ENCODE assay signal across 19 cellular contexts in genomic region chr18:6776193-6776592, GRCh38. TPM values are rescaled to one million over a fixed set of nuclear protein-coding genes. Genes with fewer than 3 reads are reported as not detected.
DNase-seq lines count a peak whose midpoint lies in the region; ATAC-seq and TF ChIP-seq lines count a peak whose summit lies in the region.
"Had no signal": no experiment of that assay in that cellular context is flagged by ENCODE, and none has a peak within 500 bp of the region (broad histone marks: within the 10 kb centered on the region; RNA-seq: fewer than 3 reads in every experiment).

No MANE protein-coding gene starts in this region.

- no CpG with 5 or more reads among the region's 7 CpGs for WGBS in neuronal stem cell (ENCODE audit: extremely low coverage in 2 of 2, insufficient read length in 2 of 2, insufficient replicate concordance in 1 of 2), 2 donors
- WGBS in gastroesophageal sphincter (ENCODE audit: low coverage in 1 of 2), 2 donors, result 27 to 38% methylated on average over 5 to 7 of the region's 7 CpGs

- no peak overlapping the region for H3K4ac ChIP-seq in neuronal stem cell (ENCODE audit: low read length)

- no peak overlapping the region for H3K4me2 ChIP-seq in neuronal stem cell (ENCODE audit: insufficient read depth, low read length, poor library complexity, severe bottlenecking)

- no peak overlapping the region for H4K91ac ChIP-seq in neuronal stem cell (ENCODE audit: low read depth, low read length, poor library complexity)

- H3K4me1 ChIP-seq in neuronal stem cell (ENCODE audit: control insufficient read depth in 2 of 2, insufficient read depth in 1 of 2, low read depth in 1 of 2, low read length in 2 of 2), result peaks cover 9 to 11% of the 10 kb centered on the region in 2 donors
- peaks cover 0 to 3% (median 0%) of the 10 kb centered on the region in 3 donors for H3K4me1 ChIP-seq in gastroesophageal sphincter
- H3K4me1 ChIP-seq: HAP-1 had no signal

- TF ChIP-seq CTCF in AG04450 (IDR thresholded peaks at IDR 0.05; ENCODE audit: low read depth, low read length) (no peak), HFF-Myc (IDR thresholded peaks at IDR 0.05; ENCODE audit: low read depth, low read length, missing control alignments) (no peak), gastroesophageal sphincter (IDR thresholded peaks at IDR 0.05) (no peak)

- no peak overlapping the region for H2BK120ac ChIP-seq in neuronal stem cell (ENCODE audit: low read depth, low read length)

- ATAC-seq in gastroesophageal sphincter, result no peak
- no peak for ATAC-seq in GM21619 (IDR thresholded peaks at IDR 0.05; ENCODE audit: unreplicated experiment)
- no peak for ATAC-seq in HG03457 (IDR thresholded peaks at IDR 0.05; ENCODE audit: unreplicated experiment)
- ATAC-seq: left colon; naive thymus-derived CD8-positive, alpha-beta T cell had no signal

- H3K36me3 ChIP-seq in neuronal stem cell (replicated peaks in 1 of 2; ENCODE audit: control insufficient read depth in 2 of 2, insufficient read depth in 2 of 2, low read length in 2 of 2) (no peaks in the 10 kb centered on the region), gastroesophageal sphincter (no peaks in the 10 kb centered on the region)
- H3K36me3 ChIP-seq: HAP-1, heart left ventricle had no signal

- peak; percentile 88 for DNase-seq in AG04450 (ENCODE audit: low read depth, low spot score)
- peak; percentile 78 for DNase-seq in HFF-Myc (ENCODE audit: extremely low read depth, low read depth)
- DNase-seq in fibroblast of gingiva (ENCODE audit: low read depth), result peak; percentile 82
- no peak for DNase-seq in neuronal stem cell (ENCODE audit: low spot score)
- no peak for DNase-seq in NCI-H226
- DNase-seq: activated CD4-positive, alpha-beta T cell treated with anti-CD3 and anti-CD28 coated beads for 48 hours; activated T-cell treated with anti-CD3 and anti-CD28 coated beads, Interleukin-2, amount 50 U/mL, for 24 hours; dorsolateral prefrontal cortex; heart left ventricle; Karpas-422; left colon; naive thymus-derived CD8-positive, alpha-beta T cell; NCI-H146; NCI-H69; T-helper 2 cell had no signal

- no peak for TF ChIP-seq POLR2A in gastroesophageal sphincter (IDR thresholded peaks at IDR 0.05)

- H2BK12ac ChIP-seq in neuronal stem cell (ENCODE audit: low read length), result no peak overlapping the region

- H3K79me1 ChIP-seq in neuronal stem cell (ENCODE audit: low read depth, low read length), result no peaks in the 10 kb centered on the region

- H3K9me3 ChIP-seq in AG04450 (ENCODE audit: control insufficient read depth, insufficient read depth, low read length) (no peaks in the 10 kb centered on the region), neuronal stem cell (replicated peaks in 1 of 2; ENCODE audit: control insufficient read depth in 2 of 2, insufficient read depth in 1 of 2, low read depth in 1 of 2, low read length in 2 of 2) (no peaks in the 10 kb centered on the region), gastroesophageal sphincter (no peaks in the 10 kb centered on the region)
- H3K9me3 ChIP-seq: heart left ventricle had no signal

- CTCF ChIA-PET in AG04450 (lab: Charles Lee), result interaction anchor here (0.6 to 2.0 kb wide), 3 partner anchors 11 to 43 kb away, joined by 3 to 5 read pairs (median 4); no protein-coding TSS in a partner anchor

- H3K18ac ChIP-seq in neuronal stem cell (ENCODE audit: low read length), result no peak overlapping the region

- H2BK15ac ChIP-seq in neuronal stem cell (ENCODE audit: low read length), result no peak overlapping the region

- H4K8ac ChIP-seq in neuronal stem cell (ENCODE audit: low read depth, low read length), result no peak overlapping the region

- no peak overlapping the region for H3K4me3 ChIP-seq in AG04450 (ENCODE audit: low read depth, low read length)
- no peak overlapping the region for H3K4me3 ChIP-seq in HFF-Myc (replicated peaks; ENCODE audit: low read depth, low read length)
- H3K4me3 ChIP-seq in neuronal stem cell (ENCODE audit: low read length in 2 of 2), result no peak overlapping the region
- no peak overlapping the region for H3K4me3 ChIP-seq in gastroesophageal sphincter
- H3K4me3 ChIP-seq: dorsolateral prefrontal cortex, HAP-1 had no signal

- TF ChIP-seq EP300 in gastroesophageal sphincter (IDR thresholded peaks at IDR 0.05), result no peak

- no peak overlapping the region for H3K9ac ChIP-seq in neuronal stem cell (ENCODE audit: low read depth, low read length, poor library complexity)

- no peak overlapping the region for H2AK5ac ChIP-seq in neuronal stem cell (ENCODE audit: low read depth, low read length)

- H3K27ac ChIP-seq in AG04450 (ENCODE audit: low read depth, low read length), result peak overlapping the region; percentile 40
- no peak overlapping the region for H3K27ac ChIP-seq in neuronal stem cell (replicated peaks; ENCODE audit: low read length)
- no peak overlapping the region for H3K27ac ChIP-seq in gastroesophageal sphincter
- H3K27ac ChIP-seq: dorsolateral prefrontal cortex had no signal

- H3K27me3 ChIP-seq in AG04450 (ENCODE audit: control insufficient read depth, insufficient read depth, low read length), result no peaks in the 10 kb centered on the region
- no peaks in the 10 kb centered on the region for H3K27me3 ChIP-seq in neuronal stem cell (ENCODE audit: control insufficient read depth in 3 of 3, insufficient read depth in 3 of 3, low read depth in 1 of 3, low read length in 3 of 3)
- H3K27me3 ChIP-seq in gastroesophageal sphincter, result no peaks in the 10 kb centered on the region
- H3K27me3 ChIP-seq: heart left ventricle had no signal

- H2AFZ ChIP-seq in neuronal stem cell (ENCODE audit: low read length), result peak overlapping the region; percentile 32

- H2BK5ac ChIP-seq in neuronal stem cell (ENCODE audit: low read length), result no peak overlapping the region

- POLR2A ChIA-PET in AG04450 (lab: Yijun Ruan, JAX), result interaction anchor here (0.6 to 1.4 kb wide), 3 partner anchors 19 to 94 kb away, joined by 3 to 4 read pairs (median 3); no protein-coding TSS in a partner anchor

- no peak overlapping the region for H3K23ac ChIP-seq in neuronal stem cell (ENCODE audit: low read depth, low read length, poor library complexity)

- no peak overlapping the region for H3K14ac ChIP-seq in neuronal stem cell (ENCODE audit: low read length)

RNA-seq across cellular contexts. Expression of gene ARHGAP28, which starts 46.7 kb away (rescaled TPM):
- polyA plus RNA-seq in AG04450 (2011; rRNA removed), result 30.6 and 38.2 TPM in 2 replicates
- 41.1 and 45.7 TPM in 2 replicates for polyA minus RNA-seq in AG04450 (2011; rRNA and poly(A)+ RNA removed)
- polyA plus RNA-seq in neuronal stem cell (2013, experiment 1 of 2), result 9.8 TPM
- polyA plus RNA-seq in neuronal stem cell (2013, experiment 2 of 2), result 10.7 TPM
- 1 to 10 TPM in 2 of 4 donors, under 1 TPM in 2; 0.35 to 1.9 (median 1.1) TPM for total RNA-seq in gastroesophageal sphincter
- total RNA-seq: naive thymus-derived CD8-positive, alpha-beta T cell had no signal
- polyA plus RNA-seq: naive thymus-derived CD8-positive, alpha-beta T cell had no signal

Comparison
In these comparisons a context has a peak if more than half of its experiments do, and no peak if none do; other contexts are left out.
1. DNase-seq: peak in AG04450 (single experiment), HFF-Myc (single experiment) and fibroblast of gingiva (single experiment); none in neuronal stem cell (single experiment) and NCI-H226 (single experiment).